8 cellular contexts compared by ENCODE assay signal in genomic region chr2:105545731-105546622, GRCh38.
DNase-seq lines count a peak whose midpoint lies in the region; ATAC-seq and TF ChIP-seq lines count a peak whose summit lies in the region.

No MANE protein-coding gene starts in this region.

- H3K27ac ChIP-seq in colonic mucosa (no peak overlapping the region), lung (ENCODE audit: low read depth in 1 of 2, low read length in 1 of 2) (no peak overlapping the region)

- intact Hi-C loops in colonic mucosa (cut with DNase I) = no loop called here

- no peak overlapping the region for H3K9ac ChIP-seq in colonic mucosa (ENCODE audit: low read depth in 2 of 2, low read length in 2 of 2)

- ATAC-seq in HG02759 (IDR thresholded peaks at IDR 0.05; ENCODE audit: unreplicated experiment) (peak; percentile 73), lung (ENCODE audit: insufficient read depth, low FRiP score) (no peak), GM18858 (IDR thresholded peaks at IDR 0.05; ENCODE audit: unreplicated experiment) (no peak)

- H3K4me3 ChIP-seq in colonic mucosa (no peak overlapping the region), lung (no peak overlapping the region)

- H3K36me3 ChIP-seq in colonic mucosa = no peaks in the 10 kb centered on the region
- H3K36me3 ChIP-seq in lung (ENCODE audit: control insufficient read depth in 2 of 2, insufficient read depth in 2 of 2, low read length in 2 of 2) = no peaks in the 10 kb centered on the region

- TF ChIP-seq CTCF in colonic mucosa (IDR thresholded peaks at IDR 0.05) (peak; percentile 82), lung (IDR thresholded peaks at IDR 0.05; ENCODE audit: control extremely low read depth, extremely low read depth) (peak; percentile 43)

- H3K27me3 ChIP-seq in colonic mucosa (no peaks in the 10 kb centered on the region), lung (ENCODE audit: control insufficient read depth, insufficient read depth) (peaks cover 4% of the 10 kb centered on the region)

- peak; percentile 40 for DNase-seq in DMS153 treated with DMSO at 0.1 percent for 48 hours (lab: John Stamatoyannopoulos, UW; ENCODE audit: unreplicated experiment)
- peak; percentile 3 for DNase-seq in NCI-H446 treated with DMSO at 0.1 percent for 48 hours (lab: John Stamatoyannopoulos, UW)
- DNase-seq in activated CD4-positive, alpha-beta T cell treated with anti-CD3 and anti-CD28 coated beads for 4 hours = peak; percentile 50 to 73
- peak; percentile 78 for DNase-seq in colonic mucosa
- DNase-seq in lung (ENCODE audit: low spot score) = peak; percentile 56
- peak; percentile 24 to 34 for DNase-seq in stimulated activated CD8-positive, alpha-beta memory T cell treated with anti-CD3 and anti-CD28 coated beads, Interleukin-2, amount 100 ng/mL, for 1 hour (ENCODE audit: low read depth in 2 of 2)

- H3K4me1 ChIP-seq in colonic mucosa (no peaks in the 10 kb centered on the region), lung (ENCODE audit: control insufficient read depth in 2 of 2, insufficient read depth in 2 of 2, low read length in 2 of 2) (peaks cover 0 to 3% of the 10 kb centered on the region in 2 donors)

- WGBS in lung, 2 donors = 32% methylated on average over 10 of the region's 10 CpGs

- no peaks in the 10 kb centered on the region for H3K9me3 ChIP-seq in colonic mucosa
- no peaks in the 10 kb centered on the region for H3K9me3 ChIP-seq in lung (ENCODE audit: control insufficient read depth in 2 of 2, insufficient read depth in 1 of 2, low read length in 1 of 2)

Comparison
In these comparisons a context has a peak if more than half of its experiments do, and no peak if none do; other contexts are left out.
1. DNase-seq: peak in every context shown above with its lines; median percentile 78 in colonic mucosa; 62 in activated CD4-positive, alpha-beta T cell treated with anti-CD3 and anti-CD28 coated beads for 4 hours; 56 in lung; 40 in DMS153 treated with DMSO at 0.1 percent for 48 hours; 29 in stimulated activated CD8-positive, alpha-beta memory T cell treated with anti-CD3 and anti-CD28 coated beads, Interleukin-2, amount 100 ng/mL, for 1 hour; 3 in NCI-H446 treated with DMSO at 0.1 percent for 48 hours.